ENCODE assay signal across 18 cellular contexts in the genomic region with DNA sequence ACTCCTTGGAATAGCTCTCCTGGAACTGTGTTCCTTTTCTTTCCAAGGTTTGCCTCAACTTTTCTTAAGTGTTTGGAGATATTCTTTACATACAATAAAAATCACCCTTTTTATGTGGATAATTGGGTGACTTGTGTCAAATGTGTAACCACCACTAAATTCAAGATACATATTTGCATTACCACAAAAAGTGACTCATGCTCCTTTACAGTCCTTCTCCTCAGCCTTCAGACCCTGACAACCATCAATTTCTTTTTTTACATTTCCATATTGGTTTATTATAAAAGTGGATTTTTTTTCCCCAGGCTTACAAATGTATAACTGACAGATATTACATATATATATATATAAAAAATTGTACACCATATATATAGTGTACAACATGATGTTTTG.
"Had no signal": no experiment of that assay in that cellular context is flagged by ENCODE, and none has a peak within 500 bp of the region (broad histone marks: within the 10 kb centered on the region; RNA-seq: fewer than 3 reads in every experiment).

No MANE protein-coding gene starts in this region.

- H3K27me3 Mint-ChIP-seq: activated CD8-positive, alpha-beta T cell treated with anti-CD3 and anti-CD28 coated beads for 36 hours; memory B cell; naive thymus-derived CD8-positive, alpha-beta T cell; T-helper 17 cell had no signal

- H3K4me1 Mint-ChIP-seq: memory B cell; naive thymus-derived CD8-positive, alpha-beta T cell; T-helper 17 cell; WTC11 had no signal

- H3K9me3 Mint-ChIP-seq: activated CD8-positive, alpha-beta T cell treated with anti-CD3 and anti-CD28 coated beads for 36 hours; WTC11 had no signal

- H3K4me3 ChIP-seq: left ventricle myocardium inferior, right atrium auricular region, skin epidermis, transverse colon had no signal

- H3K27ac Mint-ChIP-seq: activated CD8-positive, alpha-beta T cell treated with anti-CD3 and anti-CD28 coated beads for 36 hours; activated naive CD4-positive, alpha-beta T cell treated with anti-CD3 and anti-CD28 coated beads, Interleukin-2, amount 50 U/mL, for 72 hours; activated T-cell treated with anti-CD3 and anti-CD28 coated beads, Interleukin-2, amount 50 U/mL, for 72 hours; memory B cell; naive thymus-derived CD8-positive, alpha-beta T cell; progenitor cell of endocrine pancreas; T-helper 17 cell; WTC11 had no signal

- H3K4me3 Mint-ChIP-seq: activated CD8-positive, alpha-beta T cell treated with anti-CD3 and anti-CD28 coated beads for 36 hours; activated T-cell treated with anti-CD3 and anti-CD28 coated beads, Interleukin-2, amount 50 U/mL, for 72 hours; memory B cell; naive thymus-derived CD8-positive, alpha-beta T cell; T-helper 17 cell; WTC11 had no signal

- DNase-seq: activated CD4-positive, alpha-beta T cell treated with anti-CD3 and anti-CD28 coated beads for 4 hours; activated CD8-positive, alpha-beta memory T cell treated with anti-CD3 and anti-CD28 coated beads, Interleukin-2, amount 50 U/mL, for 4 hours; activated CD8-positive, alpha-beta T cell treated with anti-CD3 and anti-CD28 coated beads for 36 hours; activated gamma-delta T cell; activated T-cell treated with anti-CD3 and anti-CD28 coated beads, Interleukin-2, amount 50 U/mL, for 72 hours; caudate nucleus; hippocampal formation; left ventricle myocardium inferior; naive thymus-derived CD8-positive, alpha-beta T cell; stimulated activated naive CD8-positive, alpha-beta T cell treated with anti-CD3 and anti-CD28 coated beads, Interleukin-15, Interleukin-2, amounts not matched to agents 100 U/mL and 50 U/mL, for 24 hours; T-helper 17 cell; transverse colon had no signal

- ATAC-seq: activated CD8-positive, alpha-beta T cell treated with anti-CD3 and anti-CD28 coated beads for 36 hours; activated naive CD4-positive, alpha-beta T cell treated with anti-CD3 and anti-CD28 coated beads, Interleukin-2, amount 50 U/mL, for 72 hours; activated T-cell treated with anti-CD3 and anti-CD28 coated beads, Interleukin-2, amount 50 U/mL, for 72 hours; naive thymus-derived CD8-positive, alpha-beta T cell; stimulated activated naive CD8-positive, alpha-beta T cell treated with anti-CD3 and anti-CD28 coated beads, Interleukin-15, Interleukin-2, amounts not matched to agents 100 U/mL and 50 U/mL, for 24 hours; T-helper 17 cell; WTC11 had no signal

- H3K36me3 Mint-ChIP-seq: activated naive CD4-positive, alpha-beta T cell treated with anti-CD3 and anti-CD28 coated beads, Interleukin-2, amount 50 U/mL, for 72 hours; memory B cell; naive thymus-derived CD8-positive, alpha-beta T cell; WTC11 had no signal
